ENCODE assay signal across 23 cellular contexts in the genomic region with DNA sequence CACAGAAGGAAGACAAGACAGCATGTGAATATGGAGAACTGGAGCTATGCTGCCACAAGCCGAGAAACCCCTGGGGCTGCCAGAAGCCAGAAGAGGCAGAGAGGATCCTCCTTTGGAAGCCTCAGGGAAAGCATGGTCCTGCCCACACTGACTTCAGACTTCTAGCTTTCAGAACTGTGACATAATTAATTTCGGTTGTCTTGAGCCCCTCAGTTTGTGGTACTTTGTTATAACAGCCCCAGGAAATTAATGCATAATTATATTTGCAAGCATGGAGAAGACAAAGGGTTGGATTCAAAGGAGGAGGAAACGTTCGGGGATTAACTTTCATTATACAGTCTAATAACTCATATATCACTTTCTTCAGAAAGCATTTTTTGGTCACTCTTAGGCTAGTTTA.
A peak's percentile ranks its signal among the peaks of the same experiment; 100 is the strongest.
DNase-seq lines count a peak whose midpoint lies in the region; ATAC-seq and TF ChIP-seq lines count a peak whose summit lies in the region.
"Had no signal": no experiment of that assay in that cellular context is flagged by ENCODE, and none has a peak within 500 bp of the region (broad histone marks: within the 10 kb centered on the region; RNA-seq: fewer than 3 reads in every experiment).

No MANE protein-coding gene starts in this region.

- H3K4me1 ChIP-seq in trophoblast cell (ENCODE audit: control insufficient read depth in 1 of 2, insufficient read depth in 2 of 2, low read length in 2 of 2) (no peaks in the 10 kb centered on the region), body of pancreas (peaks cover 14% of the 10 kb centered on the region)
- H3K4me1 ChIP-seq: BE2C had no signal

- no peak overlapping the region for H3K14ac ChIP-seq in trophoblast cell (ENCODE audit: low read length)

- no peak overlapping the region for H4K8ac ChIP-seq in trophoblast cell (ENCODE audit: low read depth, low read length)

- H4K12ac ChIP-seq in trophoblast cell (ENCODE audit: low read depth, low read length) = no peak overlapping the region

- H3K4me3 Mint-ChIP-seq in mesothelial cell of epicardium = no peak overlapping the region
- H3K4me3 Mint-ChIP-seq: CD14-positive monocyte; CD4-positive, alpha-beta T cell; CD8-positive, alpha-beta memory T cell had no signal

- H3K4me3 ChIP-seq in SK-N-MC = peak overlapping the region; percentile 37
- no peak overlapping the region for H3K4me3 ChIP-seq in trophoblast cell (ENCODE audit: low read depth, low read length)
- H3K4me3 ChIP-seq in body of pancreas = no peak overlapping the region
- H3K4me3 ChIP-seq: BLaER1 treated with 17β-estradiol and CSF1 and Interleukin-3, amounts not matched to agents 10 nM and 100 nM; GM23248 had no signal

- H3K23ac ChIP-seq in trophoblast cell (ENCODE audit: low read length) = no peak overlapping the region

- H2BK5ac ChIP-seq in trophoblast cell (ENCODE audit: low read depth, low read length, poor library complexity) = no peak overlapping the region

- TF ChIP-seq POLR2A in body of pancreas (IDR thresholded peaks at IDR 0.05) = no peak

- H3K9ac ChIP-seq in SK-N-MC (ENCODE audit: insufficient read length) (no peak overlapping the region), trophoblast cell (ENCODE audit: low read length) (no peak overlapping the region)
- H3K9ac ChIP-seq: BLaER1 treated with 17β-estradiol and CSF1 and Interleukin-3, amounts not matched to agents 10 nM and 100 nM; GM23248 had no signal

- WGBS in trophoblast cell (ENCODE audit: extremely low coverage, insufficient coverage, insufficient read length) = no CpG with 5 or more reads among the region's 4 CpGs
- 85 to 89% methylated on average over 4 of the region's 4 CpGs for WGBS in body of pancreas, 2 donors

- no peak overlapping the region for H3K4ac ChIP-seq in trophoblast cell (ENCODE audit: low read depth, low read length)

- no peaks in the 10 kb centered on the region for H3K79me1 ChIP-seq in trophoblast cell (ENCODE audit: low read length)

- H3K4me1 Mint-ChIP-seq in mesothelial cell of epicardium = peaks cover 29% of the 10 kb centered on the region
- H3K4me1 Mint-ChIP-seq: CD14-positive monocyte; CD8-positive, alpha-beta memory T cell had no signal

- H3K79me2 ChIP-seq in trophoblast cell (ENCODE audit: control insufficient read depth, insufficient read depth, low read length, poor library complexity) = no peaks in the 10 kb centered on the region

- intact Hi-C loops in body of pancreas (cut with DNase I) = no loop called here

- H3K36me3 ChIP-seq in SK-N-MC (ENCODE audit: insufficient read depth, low read length) = no peaks in the 10 kb centered on the region
- no peaks in the 10 kb centered on the region for H3K36me3 ChIP-seq in trophoblast cell (ENCODE audit: control insufficient read depth in 1 of 2, insufficient read depth in 2 of 2, low read length in 2 of 2)
- no peaks in the 10 kb centered on the region for H3K36me3 ChIP-seq in body of pancreas (replicated peaks in 1 of 2; ENCODE audit: insufficient read depth in 1 of 2, low read depth in 2 of 2)
- H3K36me3 ChIP-seq: BE2C; BLaER1 treated with 17β-estradiol and CSF1 and Interleukin-3, amounts not matched to agents 10 nM and 100 nM had no signal

- H2BK12ac ChIP-seq in trophoblast cell (ENCODE audit: low read length) = no peak overlapping the region

- H3K4me2 ChIP-seq in trophoblast cell (ENCODE audit: low read length) = no peak overlapping the region

- H3K27ac Mint-ChIP-seq in mesothelial cell of epicardium = peak overlapping the region; percentile 31
- H3K27ac Mint-ChIP-seq: CD14-positive monocyte; CD4-positive, alpha-beta T cell; CD8-positive, alpha-beta memory T cell had no signal

- TF ChIP-seq CTCF in mesothelial cell of epicardium (IDR thresholded peaks at IDR 0.05; ENCODE audit: unreplicated experiment) (no peak), body of pancreas (IDR thresholded peaks at IDR 0.05) (no peak)

- ATAC-seq in GM21737 (IDR thresholded peaks at IDR 0.05; ENCODE audit: unreplicated experiment) = no peak
- ATAC-seq in body of pancreas = no peak

- H2AK5ac ChIP-seq in trophoblast cell (ENCODE audit: low read length) = no peak overlapping the region

- no peak overlapping the region for H2BK120ac ChIP-seq in trophoblast cell (ENCODE audit: insufficient read depth, low read length, poor library complexity)

- peak overlapping the region; percentile 25 for H2AFZ ChIP-seq in trophoblast cell (ENCODE audit: insufficient read depth, low read length, poor library complexity)
- H2AFZ ChIP-seq: GM23248 had no signal

- H3K27me3 Mint-ChIP-seq in mesothelial cell of epicardium (ENCODE audit: low read depth) = no peaks in the 10 kb centered on the region
- H3K27me3 Mint-ChIP-seq: CD4-positive, alpha-beta T cell; CD8-positive, alpha-beta memory T cell had no signal

- H3K27ac ChIP-seq in SK-N-MC (no peak overlapping the region), trophoblast cell (ENCODE audit: low read depth, low read length) (no peak overlapping the region), body of pancreas (no peak overlapping the region)
- H3K27ac ChIP-seq: 22Rv1; BLaER1 treated with 17β-estradiol and CSF1 and Interleukin-3, amounts not matched to agents 10 nM and 100 nM; GM23248 had no signal

- DNase-seq in NCI-H748 (lab: John Stamatoyannopoulos, UW; ENCODE audit: unreplicated experiment) (peak; percentile 31), NCI-H748 treated with DMSO at 0.1 percent for 48 hours (lab: John Stamatoyannopoulos, UW) (no peak), SK-N-MC (ENCODE audit: low read depth, low spot score) (peak; percentile 74), mesothelial cell of epicardium (ENCODE audit: low spot score in 2 of 2, unreplicated experiment in 2 of 2) (no peak), trophoblast cell (no peak), activated gamma-delta T cell treated with Interleukin-2 at 50 U/mL for 16 hours (no peak), body of pancreas (no peak)
- DNase-seq: ACHN; AML-193; BE2C; CD4-positive, alpha-beta T cell; CD8-positive, alpha-beta memory T cell; DMS 273 treated with DMSO at 0.1 percent for 48 hours; DMS79; EL; GF-D8; GM23248; H7; HCEC 1CT had no signal

- peaks cover 10% of the 10 kb centered on the region for H3K9me3 Mint-ChIP-seq in mesothelial cell of epicardium

- H3K18ac ChIP-seq in trophoblast cell (ENCODE audit: low read length) = no peak overlapping the region

- H4K91ac ChIP-seq in trophoblast cell (ENCODE audit: low read depth, low read length) = no peak overlapping the region

- no peaks in the 10 kb centered on the region for H3K9me3 ChIP-seq in SK-N-MC (ENCODE audit: low read depth, low read length)
- H3K9me3 ChIP-seq in trophoblast cell (ENCODE audit: insufficient read depth, low read depth, low read length) = peaks cover 2% of the 10 kb centered on the region
- no peaks in the 10 kb centered on the region for H3K9me3 ChIP-seq in body of pancreas
- H3K9me3 ChIP-seq: BE2C had no signal

- no peaks in the 10 kb centered on the region for H3K36me3 Mint-ChIP-seq in mesothelial cell of epicardium
- H3K36me3 Mint-ChIP-seq: CD14-positive monocyte; CD8-positive, alpha-beta memory T cell had no signal

- no peaks in the 10 kb centered on the region for H3K27me3 ChIP-seq in trophoblast cell (ENCODE audit: insufficient read depth, low read length)
- no peaks in the 10 kb centered on the region for H3K27me3 ChIP-seq in body of pancreas
- H3K27me3 ChIP-seq: BE2C; BLaER1 treated with 17β-estradiol and CSF1 and Interleukin-3, amounts not matched to agents 10 nM and 100 nM had no signal

Comparison
In these comparisons a context has a peak if more than half of its experiments do, and no peak if none do; other contexts are left out.
1. DNase-seq: peak in NCI-H748 (single experiment) and SK-N-MC (single experiment); none in NCI-H748 treated with DMSO at 0.1 percent for 48 hours (single experiment), mesothelial cell of epicardium (0 of 2), trophoblast cell (0 of 2), activated gamma-delta T cell treated with Interleukin-2 at 50 U/mL for 16 hours (single experiment) and body of pancreas (0 of 4).